ENCODE assay signal across 9 cellular contexts in genomic region chr19:36973021-36973843, GRCh38. TPM values are rescaled to one million over a fixed set of nuclear protein-coding genes. Genes with fewer than 3 reads are reported as not detected.
A peak's percentile ranks its signal among the peaks of the same experiment; 100 is the strongest.
DNase-seq lines count a peak whose midpoint lies in the region; ATAC-seq, FAIRE-seq and TF ChIP-seq lines count a peak whose summit lies in the region.
"Had no signal": no experiment of that assay in that cellular context is flagged by ENCODE, and none has a peak within 500 bp of the region (broad histone marks: within the 10 kb centered on the region; RNA-seq: fewer than 3 reads in every experiment).

No MANE protein-coding gene starts in this region.

- BruUV-seq in Calu3 (replicated peaks; lab: Mats Ljungman, UMichigan) (no TSS peak), Caco-2 (replicated peaks; lab: Mats Ljungman, UMichigan) (no TSS peak)

- peak; percentile 63 for ATAC-seq in HG03439 (IDR thresholded peaks at IDR 0.05; ENCODE audit: unreplicated experiment)
- ATAC-seq in activated B cell treated with CpG ODN at 0.5 μM for 24 hours (ENCODE audit: low read depth) = peak; percentile 97

- peak; percentile 38 for TF ChIP-seq CTCF in activated B cell treated with CpG ODN at 0.5 μM for 24 hours (IDR thresholded peaks at IDR 0.05)
- TF ChIP-seq CTCF in bronchial epithelial cell (IDR thresholded peaks at IDR 0.05; ENCODE audit: insufficient read depth, low read length, severe bottlenecking) = peak; percentile 92
- TF ChIP-seq CTCF in Calu3 (IDR thresholded peaks at IDR 0.05; ENCODE audit: unreplicated experiment) = no peak
- TF ChIP-seq CTCF in Caco-2 (IDR thresholded peaks at IDR 0.05; ENCODE audit: insufficient read depth in 1 of 2, low read depth in 1 of 2, low read length in 1 of 2, severe bottlenecking in 1 of 2, unreplicated experiment in 1 of 2) = no peak

- H3K9me3 ChIP-seq in Caco-2 = peaks cover 19% of the 10 kb centered on the region

- peaks cover 29% of the 10 kb centered on the region for H3K36me3 Mint-ChIP-seq in activated B cell treated with CpG ODN at 0.5 μM for 24 hours (ENCODE audit: low read depth)
- no peaks in the 10 kb centered on the region for H3K36me3 Mint-ChIP-seq in Calu3 (ENCODE audit: insufficient read depth, unreplicated experiment)
- no peaks in the 10 kb centered on the region for H3K36me3 Mint-ChIP-seq in Caco-2 (ENCODE audit: insufficient read depth, unreplicated experiment)

- peak; percentile 61 for DNase-seq in GM04504 (ENCODE audit: low read depth)
- peak; percentile 75 for DNase-seq in activated B cell treated with CpG ODN at 0.5 μM for 24 hours
- DNase-seq in bronchial epithelial cell (ENCODE audit: low read depth) = peak; percentile 56
- peak; percentile 91 for DNase-seq in iPS-NIHi7 (ENCODE audit: extremely low spot score)
- peak; percentile 82 for DNase-seq in stimulated activated CD4-positive, alpha-beta T cell treated with anti-CD3 and anti-CD28 coated beads, Interleukin-15, amount 100 ng/mL, for 24 hours
- no peak for DNase-seq in Calu3
- DNase-seq in Caco-2 = no peak

- H3K9me3 Mint-ChIP-seq in activated B cell treated with CpG ODN at 0.5 μM for 24 hours (peaks cover 2% of the 10 kb centered on the region), Calu3 (ENCODE audit: low read depth, unreplicated experiment) (peaks cover 12% of the 10 kb centered on the region), Caco-2 (ENCODE audit: unreplicated experiment) (peaks cover 20% of the 10 kb centered on the region)

- H3K36me3 ChIP-seq in bronchial epithelial cell (ENCODE audit: control insufficient read depth, insufficient read depth, low read length) (no peaks in the 10 kb centered on the region), Caco-2 (ENCODE audit: control insufficient read depth, insufficient read depth, low read length) (no peaks in the 10 kb centered on the region)

- H3K4me1 ChIP-seq in Caco-2 = no peaks in the 10 kb centered on the region

- FAIRE-seq in bronchial epithelial cell (lab: Jason Lieb, UNC) = no peak
- FAIRE-seq: endometrium had no signal

- peak overlapping the region; percentile 64 for H3K4me3 ChIP-seq in bronchial epithelial cell (ENCODE audit: low read depth, low read length)
- no peak overlapping the region for H3K4me3 ChIP-seq in Caco-2 (ENCODE audit: low read depth, low read length)

- POLR2A ChIA-PET in activated B cell treated with CpG ODN at 0.5 μM for 24 hours (lab: Charles Lee) = interaction anchor here (0.5 to 1.9 kb wide), 4 partner anchors 123 to 533 kb away, joined by 3 to 8 read pairs (median 3); partner anchors contain the start of genes ZNF345, ZNF570 and ZNF793
- POLR2A ChIA-PET in Caco-2 (lab: Charles Lee) = no interaction called here

- intact Hi-C loops in activated B cell treated with CpG ODN at 0.5 μM for 24 hours (cut with micrococcal nuclease) (loop anchor here (1.0 to 10.0 kb wide), 11 partner anchors 57 to 799 kb away; partner anchors contain the start of genes ZNF420, ZNF527, ZNF529 and ZNF540), Calu3 (cut with micrococcal nuclease; ENCODE audit: unreplicated experiment) (no loop called here), Caco-2 (cut with micrococcal nuclease; ENCODE audit: unreplicated experiment) (no loop called here)

- H3K27ac Mint-ChIP-seq in activated B cell treated with CpG ODN at 0.5 μM for 24 hours (peak overlapping the region; percentile 94), Calu3 (ENCODE audit: unreplicated experiment) (no peak overlapping the region), Caco-2 (ENCODE audit: unreplicated experiment) (no peak overlapping the region)

- CTCF ChIA-PET in activated B cell treated with CpG ODN at 0.5 μM for 24 hours (lab: Charles Lee) = interaction anchor here (0.5 to 1.1 kb wide), 2 partner anchors 135 to 361 kb away, joined by 3 to 5 read pairs; partner anchors contain the start of gene ZNF790
- CTCF ChIA-PET in Calu3 (lab: Charles Lee) = no interaction called here
- CTCF ChIA-PET in Caco-2 (lab: Charles Lee) = no interaction called here

- H3K4me1 Mint-ChIP-seq in activated B cell treated with CpG ODN at 0.5 μM for 24 hours = peaks cover 10% of the 10 kb centered on the region
- no peaks in the 10 kb centered on the region for H3K4me1 Mint-ChIP-seq in Calu3 (ENCODE audit: low read depth, unreplicated experiment)
- no peaks in the 10 kb centered on the region for H3K4me1 Mint-ChIP-seq in Caco-2 (ENCODE audit: low read depth, unreplicated experiment)

- H3K4me3 Mint-ChIP-seq in activated B cell treated with CpG ODN at 0.5 μM for 24 hours = peak overlapping the region; percentile 98
- H3K4me3 Mint-ChIP-seq in Calu3 (ENCODE audit: low read depth, unreplicated experiment) = no peak overlapping the region
- no peak overlapping the region for H3K4me3 Mint-ChIP-seq in Caco-2 (ENCODE audit: unreplicated experiment)

- H3K27me3 Mint-ChIP-seq in activated B cell treated with CpG ODN at 0.5 μM for 24 hours = no peaks in the 10 kb centered on the region
- H3K27me3 Mint-ChIP-seq in Calu3 (ENCODE audit: unreplicated experiment) = no peaks in the 10 kb centered on the region
- H3K27me3 Mint-ChIP-seq in Caco-2 (ENCODE audit: insufficient read depth, unreplicated experiment) = no peaks in the 10 kb centered on the region

- H3K27me3 ChIP-seq in bronchial epithelial cell (ENCODE audit: control insufficient read depth, insufficient read depth, low read length) = no peaks in the 10 kb centered on the region
- no peaks in the 10 kb centered on the region for H3K27me3 ChIP-seq in Caco-2 (replicated peaks; ENCODE audit: control insufficient read depth, insufficient read depth, low read length)

RNA-seq across cellular contexts. Expression of gene ZNF568, which starts 57.1 kb away (rescaled TPM):
- total RNA-seq in activated B cell treated with CpG ODN at 0.5 μM for 24 hours = 12.0 and 13.4 TPM in 2 replicates
- 9.5 and 10.8 TPM in 2 replicates for total RNA-seq in bronchial epithelial cell
- total RNA-seq in Calu3 (2022) = 4.4 and 4.9 TPM in 2 replicates
- not detected in 2 replicates for total RNA-seq in Caco-2 (2022)

RNA-seq across cellular contexts. Expression of gene ZNF829, which starts 57.1 kb away (rescaled TPM):
- 7.3 and 7.6 TPM in 2 replicates for total RNA-seq in activated B cell treated with CpG ODN at 0.5 μM for 24 hours
- 3.1 and 3.7 TPM in 2 replicates for total RNA-seq in bronchial epithelial cell
- 2.6 and 3.0 TPM in 2 replicates for total RNA-seq in Calu3 (2022)
- not detected in 2 replicates for total RNA-seq in Caco-2 (2022)

Comparison
In these comparisons a context has a peak if more than half of its experiments do, and no peak if none do; other contexts are left out.
1. DNase-seq: peak in GM04504 (single experiment), activated B cell treated with CpG ODN at 0.5 μM for 24 hours (single experiment), bronchial epithelial cell (single experiment), iPS-NIHi7 (single experiment) and stimulated activated CD4-positive, alpha-beta T cell treated with anti-CD3 and anti-CD28 coated beads, Interleukin-15, amount 100 ng/mL, for 24 hours (single experiment); none in Calu3 (single experiment) and Caco-2 (0 of 2).
2. CTCF ChIP-seq: peak in activated B cell treated with CpG ODN at 0.5 μM for 24 hours (single experiment) and bronchial epithelial cell (single experiment); none in Calu3 (single experiment) and Caco-2 (0 of 2).